Comparison of ENCODE assay signal across 9 cellular contexts in genomic region chr1:222798111-222798510, GRCh38. TPM values are rescaled to one million over a fixed set of nuclear protein-coding genes. Genes with fewer than 3 reads are reported as not detected.
A peak's percentile ranks its signal among the peaks of the same experiment; 100 is the strongest.
DNase-seq lines count a peak whose midpoint lies in the region; ATAC-seq, FAIRE-seq and TF ChIP-seq lines count a peak whose summit lies in the region.
"Had no signal": no experiment of that assay in that cellular context is flagged by ENCODE, and none has a peak within 500 bp of the region (broad histone marks: within the 10 kb centered on the region; RNA-seq: fewer than 3 reads in every experiment).

No MANE protein-coding gene starts in this region.

- no peak overlapping the region for H3K18ac ChIP-seq in IMR-90 (ENCODE audit: low read depth, low read length)

- TF ChIP-seq CTCF in IMR-90 (conservative IDR thresholded peaks at IDR 0.05; ENCODE audit: low read depth, low read length), result no peak
- TF ChIP-seq CTCF in bronchial epithelial cell (IDR thresholded peaks at IDR 0.05; ENCODE audit: insufficient read depth, low read length, severe bottlenecking), result no peak
- TF ChIP-seq CTCF in mesothelial cell of epicardium (IDR thresholded peaks at IDR 0.05; ENCODE audit: unreplicated experiment), result no peak

- peak overlapping the region; percentile 50 for H3K27ac Mint-ChIP-seq in mesothelial cell of epicardium
- H3K27ac Mint-ChIP-seq: activated CD8-positive, alpha-beta memory T cell treated with anti-CD3 and anti-CD28 coated beads, Interleukin-2, amount 10 ng/mL, durations not matched to agents 7 days and 5 days had no signal

- no peak overlapping the region for H4K8ac ChIP-seq in IMR-90 (ENCODE audit: low read depth in 2 of 2, low read length in 2 of 2)

- no peak overlapping the region for H3K27ac ChIP-seq in IMR-90 (ENCODE audit: insufficient read depth, low read length)

- in situ Hi-C loops in IMR-90 (cut with MboI; ENCODE audit: low sequenced_read_pairs), result loop anchor here (10.0 kb wide), 1 partner anchor 897 kb away; no protein-coding TSS in a partner anchor

- H3K4me3 ChIP-seq in IMR-90 (ENCODE audit: insufficient read depth, low read depth, low read length) (no peak overlapping the region), bronchial epithelial cell (ENCODE audit: low read depth, low read length) (no peak overlapping the region)

- CTCF ChIA-PET in IMR-90 (lab: Yijun Ruan, JAX), result interaction anchor here (0.6 to 1.6 kb wide), 3 partner anchors 71 to 292 kb away, joined by 4 to 10 read pairs (median 6); no protein-coding TSS in a partner anchor

- no peak overlapping the region for H4K5ac ChIP-seq in IMR-90 (ENCODE audit: low read depth, low read length)

- no peak overlapping the region for H2AK5ac ChIP-seq in IMR-90 (ENCODE audit: low read depth, low read length)

- no peak overlapping the region; the same call in 1 of the 2 replicates for H3K4me2 ChIP-seq in IMR-90 (ENCODE audit: low read depth, low read length)

- H3K27me3 ChIP-seq in IMR-90 (ENCODE audit: control insufficient read depth, insufficient read depth, low read length) (peaks cover 4% of the 10 kb centered on the region), bronchial epithelial cell (ENCODE audit: control insufficient read depth, insufficient read depth, low read length) (no peaks in the 10 kb centered on the region)

- peak; percentile 52 for DNase-seq in DMS53 treated with DMSO at 0.1 percent for 48 hours (lab: John Stamatoyannopoulos, UW; ENCODE audit: unreplicated experiment)
- peak; percentile 79 for DNase-seq in IMR-90
- DNase-seq in bronchial epithelial cell (ENCODE audit: low read depth), result peak; percentile 84
- no peak for DNase-seq in mesothelial cell of epicardium (ENCODE audit: low spot score in 2 of 2, unreplicated experiment in 2 of 2)
- DNase-seq in NCI-H526 treated with DMSO at 0.1 percent for 48 hours (lab: John Stamatoyannopoulos, UW), result no peak
- no peak for DNase-seq in iPS-NIHi7 (ENCODE audit: extremely low spot score)
- DNase-seq: activated CD8-positive, alpha-beta memory T cell treated with anti-CD3 and anti-CD28 coated beads, Interleukin-2, amount 10 ng/mL, durations not matched to agents 7 days and 5 days had no signal

- no peak for TF ChIP-seq POLR2A in IMR-90 (IDR thresholded peaks at IDR 0.05; ENCODE audit: low read depth, low read length)

- H2AFZ ChIP-seq in IMR-90 (replicated peaks; ENCODE audit: low read length, poor library complexity), result no peak overlapping the region

- H4K91ac ChIP-seq in IMR-90 (ENCODE audit: insufficient read depth, low read depth, low read length), result no peak overlapping the region

- H3K9me3 ChIP-seq in IMR-90 (ENCODE audit: control insufficient read depth, insufficient read depth, low read length), result no peaks in the 10 kb centered on the region

- no peak overlapping the region for H3K14ac ChIP-seq in IMR-90 (replicated peaks; ENCODE audit: low read depth, low read length)

- no peak for TF ChIP-seq RAD21 in IMR-90 (IDR thresholded peaks at IDR 0.05; ENCODE audit: low read length)

- intact Hi-C loops in IMR-90 (cut with micrococcal nuclease), result loop anchor here (5.0 kb wide), 1 partner anchor 884 kb away; no protein-coding TSS in a partner anchor

- H3K27me3 Mint-ChIP-seq in mesothelial cell of epicardium (ENCODE audit: low read depth), result no peaks in the 10 kb centered on the region

- H3K23ac ChIP-seq in IMR-90 (ENCODE audit: low read depth, low read length), result no peak overlapping the region

- H3K36me3 ChIP-seq in IMR-90 (ENCODE audit: control insufficient read depth, insufficient read depth, low read length) (no peaks in the 10 kb centered on the region), bronchial epithelial cell (ENCODE audit: control insufficient read depth, insufficient read depth, low read length) (no peaks in the 10 kb centered on the region)

- FAIRE-seq in bronchial epithelial cell (lab: Jason Lieb, UNC), result no peak
- FAIRE-seq: GM19239 had no signal

- H3K9me3 Mint-ChIP-seq in mesothelial cell of epicardium, result no peaks in the 10 kb centered on the region

- no peak overlapping the region for H2BK120ac ChIP-seq in IMR-90 (ENCODE audit: low read depth, low read length)

- dilution Hi-C loops in IMR-90 (cut with HindIII; ENCODE audit: low sequenced_read_pairs, unreplicated experiment), result loop anchor here (25.0 kb wide), 1 partner anchor 289 kb away; no protein-coding TSS in a partner anchor

- no peak overlapping the region for H3K56ac ChIP-seq in IMR-90 (ENCODE audit: extremely low read depth, insufficient read depth, low read length)

- POLR2A ChIA-PET in IMR-90 (lab: Charles Lee; ENCODE audit: unreplicated experiment), result no interaction called here

- no peak overlapping the region for H2BK5ac ChIP-seq in IMR-90 (ENCODE audit: low read depth, low read length, poor library complexity, severe bottlenecking)

- BruUV-seq in IMR-90 (replicated peaks; lab: Mats Ljungman, UMichigan), result no TSS peak

- no peak overlapping the region for H2BK20ac ChIP-seq in IMR-90 (ENCODE audit: low read depth, low read length)

- no peaks in the 10 kb centered on the region for H3K79me1 ChIP-seq in IMR-90 (ENCODE audit: low read depth in 1 of 2, low read length in 2 of 2)

- H3K9ac ChIP-seq in IMR-90 (ENCODE audit: low read depth, low read length), result no peak overlapping the region

- no peaks in the 10 kb centered on the region for H4K20me1 ChIP-seq in IMR-90 (ENCODE audit: insufficient read depth, low read length)

- no peak overlapping the region for H3K4ac ChIP-seq in IMR-90 (ENCODE audit: low read depth, low read length)

- no peaks in the 10 kb centered on the region for H3K9me1 ChIP-seq in IMR-90 (ENCODE audit: insufficient read depth, low read length)

- H2AK9ac ChIP-seq in IMR-90 (replicated peaks; ENCODE audit: low read depth, low read length, poor library complexity), result no peak overlapping the region

- H3K4me1 ChIP-seq in IMR-90 (ENCODE audit: control insufficient read depth, insufficient read depth, low read length), result peaks cover 2% of the 10 kb centered on the region; the same call in 1 of the 2 replicates

- H2BK15ac ChIP-seq in IMR-90 (ENCODE audit: low read depth, low read length), result no peak overlapping the region

- ATAC-seq in IMR-90 (ENCODE audit: low read depth), result peak; percentile 89
- no peak for ATAC-seq in HG02981 (IDR thresholded peaks at IDR 0.05; ENCODE audit: unreplicated experiment)
- ATAC-seq: activated CD8-positive, alpha-beta memory T cell treated with anti-CD3 and anti-CD28 coated beads, Interleukin-2, amount 10 ng/mL, durations not matched to agents 7 days and 5 days had no signal

- peaks cover 31% of the 10 kb centered on the region for H3K4me1 Mint-ChIP-seq in mesothelial cell of epicardium

- H3K36me3 Mint-ChIP-seq in mesothelial cell of epicardium, result no peaks in the 10 kb centered on the region
- H3K36me3 Mint-ChIP-seq: activated CD8-positive, alpha-beta memory T cell treated with anti-CD3 and anti-CD28 coated beads, Interleukin-2, amount 10 ng/mL, durations not matched to agents 7 days and 5 days had no signal

- no peak overlapping the region for H3K4me3 Mint-ChIP-seq in mesothelial cell of epicardium
- H3K4me3 Mint-ChIP-seq: activated CD8-positive, alpha-beta memory T cell treated with anti-CD3 and anti-CD28 coated beads, Interleukin-2, amount 10 ng/mL, durations not matched to agents 7 days and 5 days had no signal

- no CpG with 5 or more reads among the region's 1 CpG for WGBS in IMR-90 (ENCODE audit: extremely low coverage in 2 of 2, insufficient read length in 1 of 2), 2 experiments

TF ChIP-seq in IMR-90, 13 proteins besides CTCF, POLR2A, EP300 and RAD21:
- TF ChIP-seq MXI1 (IDR thresholded peaks at IDR 0.05; ENCODE audit: borderline replicate concordance, low read depth, low read length) (no peak), CHD1 (IDR thresholded peaks at IDR 0.05; ENCODE audit: low read depth, low read length) (no peak), MAFK (IDR thresholded peaks at IDR 0.05; ENCODE audit: low read depth, low read length) (no peak), FOS (IDR thresholded peaks at IDR 0.05; ENCODE audit: low read depth, low read length) (peak; percentile 51; the same call in 1 of the 2 replicates)

RNA-seq across cellular contexts. Expression of gene DISP1, which starts 16.7 kb away (rescaled TPM):
- total RNA-seq in IMR-90 (2012; rRNA removed) (4.7 and 5.2 TPM in 2 replicates), bronchial epithelial cell (0.53 and 0.90 TPM in 2 replicates), mesothelial cell of epicardium (84.5 to 91.7 TPM (median 89.8 TPM) in 3 replicates)
- polyA plus RNA-seq in IMR-90 (2012; rRNA removed), result 3.3 TPM in 2 replicates
- 1.6 and 2.2 TPM in 2 replicates for polyA plus RNA-seq in IMR-90 (2012; cell fraction: cytosol; rRNA removed)
- 5.1 and 7.6 TPM in 2 replicates for polyA plus RNA-seq in IMR-90 (2012; cell fraction: nucleus; rRNA removed; ENCODE audit: low replicate concordance)

Comparison
In these comparisons a context has a peak if more than half of its experiments do, and no peak if none do; other contexts are left out.
1. DNase-seq: peak in DMS53 treated with DMSO at 0.1 percent for 48 hours (single experiment), IMR-90 (single experiment) and bronchial epithelial cell (single experiment); none in mesothelial cell of epicardium (0 of 2), NCI-H526 treated with DMSO at 0.1 percent for 48 hours (single experiment) and iPS-NIHi7 (single experiment).
2. RNA of gene DISP1, which starts 16.7 kb away (total RNA-seq): 84.5 to 91.7 TPM in mesothelial cell of epicardium; 4.7 to 5.2 TPM in IMR-90 and 0.53 to 0.90 TPM in bronchial epithelial cell; every median in the first group is over 10 times any median in the second.